ENCODE assay signal across 2 cellular contexts in genomic region chr13:32610977-32611376, GRCh38.
A peak's percentile ranks its signal among the peaks of the same experiment; 100 is the strongest.
TF ChIP-seq lines count a peak whose summit lies in the region.

No MANE protein-coding gene starts in this region.

TF ChIP-seq in HepG2, 621 proteins besides CTCF, POLR2A, EP300 and RAD21:
- TF ChIP-seq MYNN (CRISPR knock-in tag; IDR thresholded peaks at IDR 0.05; ENCODE audit: low read depth) (no peak), MAFK (conservative IDR thresholded peaks at IDR 0.05 in 1 of 2, IDR thresholded peaks at IDR 0.05 in 1 of 2; ENCODE audit: low read length in 2 of 2) (peak; percentile 8 to 24; a peak in 1 of 4 replicates), NFE2L2 (IDR thresholded peaks at IDR 0.05; ENCODE audit: low read length) (peak; percentile 67)

TF ChIP-seq in K562, 482 proteins besides CTCF, POLR2A, EP300 and RAD21:
- no peak for TF ChIP-seq ZNF830 (CRISPR knock-in tag; IDR thresholded peaks at IDR 0.05)
- no peak for TF ChIP-seq FUS (optimal IDR thresholded peaks at IDR 0.05; ENCODE audit: low read depth, low read length)
- TF ChIP-seq PRPF4 (IDR thresholded peaks at IDR 0.05; ENCODE audit: insufficient read depth, low read depth, low read length, poor library complexity, severe bottlenecking) = no peak
- 0 out of 2 replicates have a peak, but pooled peaks have one; percentile 16 for TF ChIP-seq NFE2L1 (tag; IDR thresholded peaks at IDR 0.05; ENCODE audit: borderline replicate concordance, low read depth)
- TF ChIP-seq MAFF (IDR thresholded peaks at IDR 0.05; ENCODE audit: low read length) = peak; percentile 24; the same call in 1 of the 2 replicates
- TF ChIP-seq MLLT1 (IDR thresholded peaks at IDR 0.05) = no peak
- TF ChIP-seq MCM5 (IDR thresholded peaks at IDR 0.05; ENCODE audit: low read depth) = no peak
- TF ChIP-seq KDM4B (IDR thresholded peaks at IDR 0.05; ENCODE audit: borderline replicate concordance in 2 of 2, low read depth in 1 of 2) = no peak
- TF ChIP-seq NUFIP1 (IDR thresholded peaks at IDR 0.05; ENCODE audit: partially characterized antibody) = no peak
- TF ChIP-seq STAG1 (CRISPR knock-in tag; IDR thresholded peaks at IDR 0.05; ENCODE audit: borderline replicate concordance) = no peak
- TF ChIP-seq C11orf30 (IDR thresholded peaks at IDR 0.05; ENCODE audit: low read depth) = peak; percentile 63
- TF ChIP-seq ZBED1 (IDR thresholded peaks at IDR 0.05) = no peak
- TF ChIP-seq RBM25 (IDR thresholded peaks at IDR 0.05; ENCODE audit: low read depth, low read length, severe bottlenecking) = no peak
- TF ChIP-seq, protein P1, sequence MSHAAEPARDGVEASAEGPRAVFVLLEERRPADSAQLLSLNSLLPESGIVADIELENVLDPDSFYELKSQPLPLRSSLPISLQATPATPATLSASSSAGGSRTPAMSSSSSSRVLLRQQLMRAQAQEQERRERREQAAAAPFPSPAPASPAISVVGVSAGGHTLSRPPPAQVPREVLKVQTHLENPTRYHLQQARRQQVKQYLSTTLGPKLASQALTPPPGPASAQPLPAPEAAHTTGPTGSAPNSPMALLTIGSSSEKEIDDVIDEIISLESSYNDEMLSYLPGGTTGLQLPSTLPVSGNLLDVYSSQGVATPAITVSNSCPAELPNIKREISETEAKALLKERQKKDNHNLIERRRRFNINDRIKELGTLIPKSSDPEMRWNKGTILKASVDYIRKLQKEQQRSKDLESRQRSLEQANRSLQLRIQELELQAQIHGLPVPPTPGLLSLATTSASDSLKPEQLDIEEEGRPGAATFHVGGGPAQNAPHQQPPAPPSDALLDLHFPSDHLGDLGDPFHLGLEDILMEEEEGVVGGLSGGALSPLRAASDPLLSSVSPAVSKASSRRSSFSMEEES (CRISPR knock-in tag; IDR thresholded peaks at IDR 0.05) = no peak
- TF ChIP-seq NFE2 (IDR thresholded peaks at IDR 0.05; ENCODE audit: low read depth) = peak; percentile 30
- TF ChIP-seq SIRT6 (IDR thresholded peaks at IDR 0.05; ENCODE audit: low read depth, low read length) = no peak
- no peak for TF ChIP-seq NFATC3 (IDR thresholded peaks at IDR 0.05)
- no peak for TF ChIP-seq FOXP4 (CRISPR knock-in tag; IDR thresholded peaks at IDR 0.05; ENCODE audit: borderline replicate concordance)
- no peak for TF ChIP-seq KDM2B (CRISPR knock-in tag; IDR thresholded peaks at IDR 0.05)
- TF ChIP-seq MAFG (tag; conservative IDR thresholded peaks at IDR 0.05) = peak; percentile 44
- no peak for TF ChIP-seq SRF (CRISPR knock-in tag; IDR thresholded peaks at IDR 0.05)
- no peak for TF ChIP-seq ZNF217 (CRISPR knock-in tag; IDR thresholded peaks at IDR 0.05)
- TF ChIP-seq PHF21A (IDR thresholded peaks at IDR 0.05; ENCODE audit: borderline replicate concordance, low read depth) = no peak
- no peak for TF ChIP-seq ZNF76 (CRISPR knock-in tag; IDR thresholded peaks at IDR 0.05; ENCODE audit: borderline replicate concordance)
- TF ChIP-seq PHTF2 (CRISPR knock-in tag; IDR thresholded peaks at IDR 0.05) = no peak
- TF ChIP-seq TAF7 (tag; IDR thresholded peaks at IDR 0.05) = no peak
- no peak for TF ChIP-seq TAL1 (IDR thresholded peaks at IDR 0.05)
- TF ChIP-seq HDAC3 (IDR thresholded peaks at IDR 0.05; ENCODE audit: borderline replicate concordance, partially characterized antibody) = no peak
- TF ChIP-seq ZNF316 (IDR thresholded peaks at IDR 0.05) = peak; percentile 80
- TF ChIP-seq, protein P2, sequence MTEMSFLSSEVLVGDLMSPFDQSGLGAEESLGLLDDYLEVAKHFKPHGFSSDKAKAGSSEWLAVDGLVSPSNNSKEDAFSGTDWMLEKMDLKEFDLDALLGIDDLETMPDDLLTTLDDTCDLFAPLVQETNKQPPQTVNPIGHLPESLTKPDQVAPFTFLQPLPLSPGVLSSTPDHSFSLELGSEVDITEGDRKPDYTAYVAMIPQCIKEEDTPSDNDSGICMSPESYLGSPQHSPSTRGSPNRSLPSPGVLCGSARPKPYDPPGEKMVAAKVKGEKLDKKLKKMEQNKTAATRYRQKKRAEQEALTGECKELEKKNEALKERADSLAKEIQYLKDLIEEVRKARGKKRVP (CRISPR knock-in tag; IDR thresholded peaks at IDR 0.05) = no peak
TF ChIP-seq in K562: peak in this region for 6.
